Comparison of ENCODE assay signal across 24 cellular contexts in genomic region chr12:6845395-6845794, GRCh38. TPM values are rescaled to one million over a fixed set of nuclear protein-coding genes. Genes with fewer than 3 reads are reported as not detected.
"Had no signal": no experiment of that assay in that cellular context is flagged by ENCODE, and none has a peak within 500 bp of the region (broad histone marks: within the 10 kb centered on the region; RNA-seq: fewer than 3 reads in every experiment).

No MANE protein-coding gene starts in this region.

- H3K4me1 ChIP-seq: ascending aorta, body of pancreas, Peyer's patch had no signal

- H3K9me3 ChIP-seq: ascending aorta, body of pancreas, MG63, Peyer's patch, SJSA1 had no signal

- DNase-seq: activated B cell treated with CpG ODN at 0.5 μM for 24 hours; activated CD4-positive, alpha-beta memory T cell treated with anti-CD3 and anti-CD28 coated beads for 36 hours; activated CD4-positive, alpha-beta T cell treated with anti-CD3 and anti-CD28 coated beads for 1 hour; activated CD4-positive, alpha-beta T cell treated with anti-CD3 and anti-CD28 coated beads, Interleukin-2, amount 10 ng/mL, durations not matched to agents 7 days and 5 days; activated CD8-positive, alpha-beta memory T cell treated with anti-CD3 and anti-CD28 coated beads for 24 hours; activated effector memory CD4-positive, alpha-beta T cell treated with anti-CD3 and anti-CD28 coated beads, Interleukin-2, amount 50 U/mL, for 16 hours; activated naive CD4-positive, alpha-beta T cell treated with Interleukin-2 at 50 U/mL for 16 hours; activated naive CD8-positive, alpha-beta T cell treated with anti-CD3 and anti-CD28 coated beads, Interleukin-2, amount 50 U/mL, for 24 hours; activated T-cell treated with anti-CD3 and anti-CD28 coated beads, Interleukin-2, amount 50 U/mL, for 4 hours; amniotic stem cell; body of pancreas; MG63; MV-4-11; NCI-H1092 treated with DMSO at 0.1 percent for 48 hours; NCI-H1436; NCI-H1694 treated with DMSO at 0.1 percent for 48 hours; NCI-H2081; NCI-H510A treated with DMSO at 0.1 percent for 48 hours; Peyer's patch; SHP77; T-helper 9 cell had no signal

- H3K27me3 ChIP-seq: ascending aorta, body of pancreas, cardiac muscle cell, MG63, Peyer's patch, SJSA1 had no signal

- H3K4me3 ChIP-seq: ascending aorta, body of pancreas, cardiac muscle cell, MG63, Peyer's patch, SJSA1 had no signal

- H3K27ac ChIP-seq: ascending aorta, body of pancreas, cardiac muscle cell, Peyer's patch, SJSA1 had no signal

RNA-seq across cellular contexts. Expression of gene GNB3, which starts 4.7 kb away (rescaled TPM):
- total RNA-seq: activated CD4-positive, alpha-beta T cell treated with anti-CD3 and anti-CD28 coated beads, Interleukin-2, amount 10 ng/mL, durations not matched to agents 7 days and 5 days; SJSA1 had no signal

RNA-seq across cellular contexts. Expression of gene CDCA3, which starts 5.7 kb away (rescaled TPM):
- total RNA-seq: ascending aorta had no signal

RNA-seq across cellular contexts. Expression of gene P3H3, which starts 17.2 kb away (rescaled TPM):
- total RNA-seq: activated B cell treated with CpG ODN at 0.5 μM for 24 hours had no signal
